Comparison of ENCODE assay signal across 7 cellular contexts in the genomic region with DNA sequence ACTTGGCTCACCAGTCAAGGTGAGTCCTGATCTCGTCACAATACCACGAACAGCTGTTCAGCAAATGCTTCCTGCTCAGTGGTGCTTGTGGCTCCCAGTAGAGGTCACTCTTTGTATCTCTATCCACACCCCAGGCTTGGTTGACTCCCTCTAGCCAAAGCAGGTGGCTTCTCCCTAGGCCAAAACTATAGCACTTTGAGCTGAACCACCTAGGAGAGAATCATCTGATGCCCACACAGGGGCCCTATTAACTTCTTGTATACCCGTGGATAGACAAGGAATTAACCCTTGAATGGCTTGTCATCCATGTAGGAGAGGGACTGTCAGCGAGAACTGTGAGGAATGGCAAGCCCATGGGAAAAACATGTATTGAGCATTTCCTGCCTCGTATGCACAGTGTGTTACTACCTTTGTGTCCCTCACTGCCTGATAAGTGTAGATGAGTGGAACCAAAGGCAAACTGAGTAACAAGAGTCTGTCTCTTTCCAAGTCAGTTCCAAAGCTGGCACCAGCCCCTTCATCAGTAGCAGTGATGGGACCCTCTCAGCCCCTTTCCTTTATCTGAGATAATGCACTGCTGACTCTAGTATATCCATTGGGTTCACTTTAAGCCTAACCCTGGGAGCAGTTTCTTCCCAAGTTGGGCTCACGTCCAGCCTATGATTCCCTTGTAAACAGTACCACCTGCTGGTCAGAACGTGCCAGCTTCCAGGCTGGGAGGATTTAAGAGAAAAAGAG. TPM values are rescaled to one million over a fixed set of nuclear protein-coding genes. Genes with fewer than 3 reads are reported as not detected.
DNase-seq lines count a peak whose midpoint lies in the region; ATAC-seq and TF ChIP-seq lines count a peak whose summit lies in the region.

No MANE protein-coding gene starts in this region.

- DNase-seq in NCI-H526 treated with DMSO at 0.1 percent for 48 hours (lab: John Stamatoyannopoulos, UW) (peak; percentile 67), memory B cell (ENCODE audit: low spot score in 2 of 2) (peak; percentile 37 to 44)
- DNase-seq in activated CD4-positive, alpha-beta memory T cell treated with anti-CD3 and anti-CD28 coated beads, Interleukin-2, amount 10 ng/mL, durations not matched to agents 7 days and 5 days = peak; percentile 62
- peak; percentile 27 to 52 (median 44) for DNase-seq in effector memory CD8-positive, alpha-beta T cell
- peak; percentile 16 to 25 for DNase-seq in stimulated activated CD8-positive, alpha-beta memory T cell treated with anti-CD3 and anti-CD28 coated beads, Interleukin-4, amount 100 ng/mL, for 1 hour (ENCODE audit: low read depth in 2 of 2, low spot score in 1 of 2)

- CTCF ChIA-PET in activated CD4-positive, alpha-beta memory T cell treated with anti-CD3 and anti-CD28 coated beads, Interleukin-2, amount 10 ng/mL, durations not matched to agents 7 days and 5 days (lab: Charles Lee) = interaction anchor here (0.7 to 2.8 kb wide), 16 partner anchors 8 to 278 kb away, joined by 3 to 23 read pairs (median 4); a partner anchor contains a TSS

- H3K36me3 Mint-ChIP-seq in activated CD4-positive, alpha-beta memory T cell treated with anti-CD3 and anti-CD28 coated beads, Interleukin-2, amount 10 ng/mL, durations not matched to agents 7 days and 5 days (ENCODE audit: low read depth) = peaks cover 24% of the 10 kb centered on the region
- peaks cover 29% of the 10 kb centered on the region for H3K36me3 Mint-ChIP-seq in effector memory CD8-positive, alpha-beta T cell (ENCODE audit: insufficient read depth)
- H3K36me3 Mint-ChIP-seq in memory B cell = peaks cover 6% of the 10 kb centered on the region

- no peak overlapping the region for H3K4me3 Mint-ChIP-seq in activated CD4-positive, alpha-beta memory T cell treated with anti-CD3 and anti-CD28 coated beads, Interleukin-2, amount 10 ng/mL, durations not matched to agents 7 days and 5 days
- no peak overlapping the region for H3K4me3 Mint-ChIP-seq in effector memory CD8-positive, alpha-beta T cell
- no peak overlapping the region for H3K4me3 Mint-ChIP-seq in memory B cell

- POLR2A ChIA-PET in activated CD4-positive, alpha-beta memory T cell treated with anti-CD3 and anti-CD28 coated beads, Interleukin-2, amount 10 ng/mL, durations not matched to agents 7 days and 5 days (lab: Charles Lee) = interaction anchor here (0.7 to 2.5 kb wide), 3 partner anchors 8 to 76 kb away, joined by 3 to 11 read pairs (median 9); a partner anchor contains a TSS

- H3K27ac Mint-ChIP-seq in activated CD4-positive, alpha-beta memory T cell treated with anti-CD3 and anti-CD28 coated beads, Interleukin-2, amount 10 ng/mL, durations not matched to agents 7 days and 5 days = no peak overlapping the region
- H3K27ac Mint-ChIP-seq in effector memory CD8-positive, alpha-beta T cell = peak overlapping the region; percentile 54 to 84
- H3K27ac Mint-ChIP-seq in memory B cell = peak overlapping the region; percentile 68

- TF ChIP-seq CTCF in GM12873 (IDR thresholded peaks at IDR 0.05; ENCODE audit: insufficient read depth, low read depth, low read length, missing control alignments) = peak; percentile 74

- H3K4me1 Mint-ChIP-seq in activated CD4-positive, alpha-beta memory T cell treated with anti-CD3 and anti-CD28 coated beads, Interleukin-2, amount 10 ng/mL, durations not matched to agents 7 days and 5 days = peaks cover 20% of the 10 kb centered on the region
- peaks cover 33 to 34% of the 10 kb centered on the region in 2 donors for H3K4me1 Mint-ChIP-seq in effector memory CD8-positive, alpha-beta T cell (ENCODE audit: low read depth in 2 of 2)
- peaks cover 19% of the 10 kb centered on the region for H3K4me1 Mint-ChIP-seq in memory B cell

- no peaks in the 10 kb centered on the region for H3K27me3 Mint-ChIP-seq in activated CD4-positive, alpha-beta memory T cell treated with anti-CD3 and anti-CD28 coated beads, Interleukin-2, amount 10 ng/mL, durations not matched to agents 7 days and 5 days
- H3K27me3 Mint-ChIP-seq in effector memory CD8-positive, alpha-beta T cell = no peaks in the 10 kb centered on the region
- no peaks in the 10 kb centered on the region for H3K27me3 Mint-ChIP-seq in memory B cell

- no peaks in the 10 kb centered on the region for H3K9me3 Mint-ChIP-seq in activated CD4-positive, alpha-beta memory T cell treated with anti-CD3 and anti-CD28 coated beads, Interleukin-2, amount 10 ng/mL, durations not matched to agents 7 days and 5 days
- H3K9me3 Mint-ChIP-seq in effector memory CD8-positive, alpha-beta T cell = no peaks in the 10 kb centered on the region
- no peaks in the 10 kb centered on the region for H3K9me3 Mint-ChIP-seq in memory B cell

- ATAC-seq in HG03442 (IDR thresholded peaks at IDR 0.05; ENCODE audit: unreplicated experiment) (peak; percentile 55), memory B cell (ENCODE audit: low read depth) (peak; percentile 98)
- peak; percentile 94 for ATAC-seq in effector memory CD8-positive, alpha-beta T cell (replicated peaks)

RNA-seq across cellular contexts. Expression of a gene that starts 42.5 kb away (rescaled TPM):
- total RNA-seq in activated CD4-positive, alpha-beta memory T cell treated with anti-CD3 and anti-CD28 coated beads, Interleukin-2, amount 10 ng/mL, durations not matched to agents 7 days and 5 days = 100 to 1,000 TPM; 106 to 108 TPM

Comparison
In these comparisons a context has a peak if more than half of its experiments do, and no peak if none do; other contexts are left out.
1. Peak in every context shown above with its lines: DNase-seq and ATAC-seq.